7 cellular contexts compared by ENCODE assay signal in the genomic region with DNA sequence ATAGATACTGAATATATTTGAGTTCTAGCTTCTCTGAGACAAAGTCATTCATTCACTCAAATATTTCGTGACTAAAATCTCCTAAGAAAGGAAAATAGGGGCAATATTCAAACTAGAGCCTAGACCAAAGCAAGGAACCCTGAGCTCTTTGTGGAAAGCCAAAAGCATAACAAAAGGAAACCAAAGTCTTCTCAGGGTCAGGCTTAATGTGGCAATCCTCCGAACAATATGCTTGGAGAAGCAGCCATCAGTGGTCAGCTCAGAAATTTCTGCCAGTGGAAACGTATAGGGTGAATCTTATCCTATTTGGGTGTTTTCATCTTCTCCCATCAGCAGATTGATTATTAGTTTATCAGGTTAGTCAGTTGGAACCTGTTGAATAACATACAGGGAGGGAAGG.
"Had no signal": no experiment of that assay in that cellular context is flagged by ENCODE, and none has a peak within 500 bp of the region (broad histone marks: within the 10 kb centered on the region; RNA-seq: fewer than 3 reads in every experiment).

No MANE protein-coding gene starts in this region.

- ATAC-seq: K562 had no signal

- H3K4me2 ChIP-seq: KMS-11 had no signal

- H3K27ac Mint-ChIP-seq: H9, HFFc6 had no signal

- H3K4me3 ChIP-seq: GM23248, K562 had no signal

- H3K4me3 Mint-ChIP-seq: H9, HFFc6 had no signal

- DNase-seq: GM23248, H9, HCEC 1CT, HFFc6, IMR-90 had no signal

- H3K27ac ChIP-seq: GM23248, KMS-11 had no signal

- H2AFZ ChIP-seq: GM23248 had no signal

- H3K9me3 Mint-ChIP-seq: H9 had no signal
